ENCODE assay signal across 8 cellular contexts in genomic region chr22:31753634-31754471, GRCh38. TPM values are rescaled to one million over a fixed set of nuclear protein-coding genes. Genes with fewer than 3 reads are reported as not detected.
DNase-seq lines count a peak whose midpoint lies in the region; ATAC-seq, FAIRE-seq and TF ChIP-seq lines count a peak whose summit lies in the region.

DEPDC5 (plus strand) TSS chr22:31754019; CDS start chr22:31754922, 903 bp downstream.

- H3K9me2 ChIP-seq in Karpas-422 (replicated peaks; ENCODE audit: insufficient read depth, low read length), result no peaks in the 10 kb centered on the region

- peak in 2 of 3 experiments; percentile 16 to 23 for TF ChIP-seq CTCF in esophagus muscularis mucosa (IDR thresholded peaks at IDR 0.05)

- peaks cover 45% of the 10 kb centered on the region for H3K79me2 ChIP-seq in Karpas-422 (ENCODE audit: low read length)

- H3K4me3 Mint-ChIP-seq in activated T-cell treated with anti-CD3 and anti-CD28 coated beads, Interleukin-2, amount 50 U/mL, for 72 hours, result peak within 1 kb of the TSS; percentile 87 to 93

- H3K4me2 ChIP-seq in Karpas-422 (ENCODE audit: low read depth, low read length, poor library complexity, severe bottlenecking), result peak within 1 kb of the TSS; percentile 92

- ATAC-seq in GM21737 (IDR thresholded peaks at IDR 0.05; ENCODE audit: unreplicated experiment), result peak; percentile 58
- peak; percentile 83 to 84 for ATAC-seq in activated T-cell treated with anti-CD3 and anti-CD28 coated beads, Interleukin-2, amount 50 U/mL, for 72 hours (replicated peaks in 1 of 2)

- peaks cover 3 to 4% of the 10 kb centered on the region in 2 donors for H3K36me3 Mint-ChIP-seq in activated T-cell treated with anti-CD3 and anti-CD28 coated beads, Interleukin-2, amount 50 U/mL, for 72 hours (ENCODE audit: insufficient read depth in 2 of 2)

- peak within 1 kb of the TSS; percentile 90 for H3K9ac ChIP-seq in Karpas-422 (ENCODE audit: low read length)

- peak; percentile 51 for TF ChIP-seq POLR2A in esophagus muscularis mucosa (IDR thresholded peaks at IDR 0.05; ENCODE audit: low read depth)

- H3K36me3 ChIP-seq in Karpas-422 (ENCODE audit: insufficient read depth, low read length) (peaks cover 13% of the 10 kb centered on the region), esophagus muscularis mucosa (peaks cover 0 to 17% (median 14%) of the 10 kb centered on the region in 4 donors), muscle layer of duodenum (ENCODE audit: control insufficient read depth in 1 of 2, insufficient read depth in 2 of 2, low read length in 2 of 2) (peaks cover 0 to 10% of the 10 kb centered on the region in 2 donors)

- FAIRE-seq in RCC 7860 (lab: Jason Lieb, UNC), result peak; percentile 59

- H3K27me3 ChIP-seq in Karpas-422 (ENCODE audit: low read length) (no peaks in the 10 kb centered on the region), esophagus muscularis mucosa (no peaks in the 10 kb centered on the region), muscle layer of duodenum (ENCODE audit: low read depth, low read length) (no peaks in the 10 kb centered on the region)

- peak within 1 kb of the TSS; percentile 87 for H3K27ac ChIP-seq in Karpas-422 (ENCODE audit: low read length)
- H3K27ac ChIP-seq in esophagus muscularis mucosa (replicated peaks in 1 of 4), result peak within 1 kb of the TSS; percentile 92 to 95 (median 95)
- H3K27ac ChIP-seq in muscle layer of duodenum (ENCODE audit: low read length), result peak within 1 kb of the TSS; percentile 93

- H2AFZ ChIP-seq in Karpas-422 (ENCODE audit: low read length), result peak within 1 kb of the TSS; percentile 65; the same call in 1 of the 2 replicates

- H3K4me1 ChIP-seq in Karpas-422 (ENCODE audit: low read length), result peaks cover 39% of the 10 kb centered on the region
- H3K4me1 ChIP-seq in esophagus muscularis mucosa, result peaks cover 37 to 47% (median 43%) of the 10 kb centered on the region in 4 donors
- H3K4me1 ChIP-seq in muscle layer of duodenum (ENCODE audit: control insufficient read depth in 1 of 2, insufficient read depth in 2 of 2, low read length in 2 of 2), result peaks cover 26 to 29% of the 10 kb centered on the region in 2 donors

- peaks cover 41% of the 10 kb centered on the region for H3K4me1 Mint-ChIP-seq in activated T-cell treated with anti-CD3 and anti-CD28 coated beads, Interleukin-2, amount 50 U/mL, for 72 hours (ENCODE audit: low read depth)

- TF ChIP-seq EP300 in esophagus muscularis mucosa (IDR thresholded peaks at IDR 0.05), result no peak

- H3K4me3 ChIP-seq in Karpas-422 (ENCODE audit: low read length) (peak within 1 kb of the TSS; percentile 92), esophagus muscularis mucosa (peak within 1 kb of the TSS; percentile 78 to 96 (median 91)), muscle layer of duodenum (ENCODE audit: low read depth in 1 of 2, low read length in 2 of 2) (peak within 1 kb of the TSS; percentile 82 to 92)

- intact Hi-C loops in esophagus muscularis mucosa (cut with DNase I), result loop anchor here (10.0 kb wide), 1 partner anchor 191 kb away; the partner anchor contains the start of gene YWHAH

- H4K20me1 ChIP-seq in Karpas-422 (ENCODE audit: insufficient read depth, low read depth, low read length), result no peaks in the 10 kb centered on the region

- peak within 1 kb of the TSS; percentile 84 for H3K27ac Mint-ChIP-seq in activated T-cell treated with anti-CD3 and anti-CD28 coated beads, Interleukin-2, amount 50 U/mL, for 72 hours

- no peaks in the 10 kb centered on the region for H3K9me3 ChIP-seq in Karpas-422 (ENCODE audit: low read length)
- no peaks in the 10 kb centered on the region for H3K9me3 ChIP-seq in esophagus muscularis mucosa
- no peaks in the 10 kb centered on the region for H3K9me3 ChIP-seq in muscle layer of duodenum (ENCODE audit: control insufficient read depth in 1 of 2, low read length in 2 of 2)

- whole genome bisulfite sequencing in esophagus muscularis mucosa, result 1% methylated on average over 60 of the region's 64 CpGs

- H3K9me3 Mint-ChIP-seq in activated T-cell treated with anti-CD3 and anti-CD28 coated beads, Interleukin-2, amount 50 U/mL, for 72 hours, result no peaks in the 10 kb centered on the region

- no peaks in the 10 kb centered on the region for H3K27me3 Mint-ChIP-seq in activated T-cell treated with anti-CD3 and anti-CD28 coated beads, Interleukin-2, amount 50 U/mL, for 72 hours (ENCODE audit: low read depth)

- DNase-seq in DMS53 treated with DMSO at 0.1 percent for 48 hours (lab: John Stamatoyannopoulos, UW; ENCODE audit: unreplicated experiment) (peak; percentile 55), Karpas-422 (peak; percentile 98), RCC 7860 (ENCODE audit: low spot score) (peak; percentile 88), esophagus muscularis mucosa (ENCODE audit: extremely low spot score) (peak; percentile 98)
- DNase-seq in activated T-cell treated with anti-CD3 and anti-CD28 coated beads, Interleukin-2, amount 50 U/mL, for 72 hours, result peak; percentile 97 to 100
- peak; percentile 87 to 95 for DNase-seq in stimulated activated CD8-positive, alpha-beta memory T cell treated with anti-CD3 and anti-CD28 coated beads, Interleukin-7, amount 100 ng/mL, for 4 hours (ENCODE audit: low read depth in 2 of 2)

RNA-seq across cellular contexts. Expression of gene DEPDC5, which starts in this region (rescaled TPM):
- 19.3 and 40.2 TPM in 2 replicates for total RNA-seq in Karpas-422 (2014; rRNA removed; shearing (Covaris generic); ENCODE audit: low replicate concordance)
- total RNA-seq in activated T-cell treated with anti-CD3 and anti-CD28 coated beads, Interleukin-2, amount 50 U/mL, for 72 hours, result 10 to 100 TPM; 34.1 to 38.1 TPM
- total RNA-seq in esophagus muscularis mucosa, result 10 to 100 TPM in 3 of 4 donors, 1 to 10 TPM in 1; 7.3 to 15.8 (median 12.6) TPM

Comparison
In these comparisons a context has a peak if more than half of its experiments do, and no peak if none do; other contexts are left out.
1. Peak in every context shown above with its lines: DNase-seq, ATAC-seq, H3K4me3 ChIP-seq and H3K27ac ChIP-seq.